In the genomic region with DNA sequence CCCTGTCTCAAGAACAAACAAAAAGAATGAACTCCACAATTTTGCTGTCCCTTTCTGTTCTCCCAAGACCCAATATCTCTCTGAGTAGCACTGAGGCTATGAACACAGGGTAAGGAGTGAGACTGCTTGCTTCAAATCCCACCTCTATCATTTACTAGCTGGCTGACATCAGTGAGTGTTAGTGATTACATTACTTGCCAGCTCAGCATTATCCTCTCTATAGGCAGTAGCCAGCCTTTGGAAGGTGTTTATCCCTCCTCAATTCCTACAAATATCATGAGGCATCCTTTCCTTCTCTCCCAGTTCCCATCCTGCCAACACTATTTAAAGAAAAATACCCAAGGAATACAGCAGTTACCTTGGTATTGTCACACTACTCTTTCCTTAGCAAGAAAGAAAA, we compare ENCODE assay signal across 1 cellular context.
TF ChIP-seq lines count a peak whose summit lies in the region.

No MANE protein-coding gene starts in this region.

TF ChIP-seq in GM12878, 131 proteins besides CTCF, POLR2A, EP300 and RAD21:
- no peak for TF ChIP-seq MEF2A (IDR thresholded peaks at IDR 0.05; ENCODE audit: insufficient read depth, low read depth, low read length)
- TF ChIP-seq SIX5 (IDR thresholded peaks at IDR 0.05; ENCODE audit: low read depth, low read length, severe bottlenecking): no peak
- no peak for TF ChIP-seq ZSCAN29 (IDR thresholded peaks at IDR 0.05)
- TF ChIP-seq, protein P1, sequence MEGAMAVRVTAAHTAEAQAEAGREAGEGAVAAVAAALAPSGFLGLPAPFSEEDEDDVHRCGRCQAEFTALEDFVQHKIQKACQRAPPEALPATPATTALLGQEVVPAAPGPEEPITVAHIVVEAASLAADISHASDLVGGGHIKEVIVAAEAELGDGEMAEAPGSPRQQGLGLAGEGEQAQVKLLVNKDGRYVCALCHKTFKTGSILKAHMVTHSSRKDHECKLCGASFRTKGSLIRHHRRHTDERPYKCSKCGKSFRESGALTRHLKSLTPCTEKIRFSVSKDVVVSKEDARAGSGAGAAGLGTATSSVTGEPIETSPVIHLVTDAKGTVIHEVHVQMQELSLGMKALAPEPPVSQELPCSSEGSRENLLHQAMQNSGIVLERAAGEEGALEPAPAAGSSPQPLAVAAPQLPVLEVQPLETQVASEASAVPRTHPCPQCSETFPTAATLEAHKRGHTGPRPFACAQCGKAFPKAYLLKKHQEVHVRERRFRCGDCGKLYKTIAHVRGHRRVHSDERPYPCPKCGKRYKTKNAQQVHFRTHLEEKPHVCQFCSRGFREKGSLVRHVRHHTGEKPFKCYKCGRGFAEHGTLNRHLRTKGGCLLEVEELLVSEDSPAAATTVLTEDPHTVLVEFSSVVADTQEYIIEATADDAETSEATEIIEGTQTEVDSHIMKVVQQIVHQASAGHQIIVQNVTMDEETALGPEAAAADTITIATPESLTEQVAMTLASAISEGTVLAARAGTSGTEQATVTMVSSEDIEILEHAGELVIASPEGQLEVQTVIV (IDR thresholded peaks at IDR 0.05; ENCODE audit: borderline replicate concordance, partially characterized antibody): no peak
- no peak for TF ChIP-seq KDM1A (IDR thresholded peaks at IDR 0.05; ENCODE audit: borderline replicate concordance)
- no peak for TF ChIP-seq RELA (IDR thresholded peaks at IDR 0.05; ENCODE audit: borderline replicate concordance, partially characterized antibody)
- TF ChIP-seq MXI1 (IDR thresholded peaks at IDR 0.05; ENCODE audit: low read depth, low read length): no peak
- TF ChIP-seq SRF (IDR thresholded peaks at IDR 0.05; ENCODE audit: low read depth in 2 of 2, low read length in 2 of 2): no peak
- no peak for TF ChIP-seq SMAD5 (IDR thresholded peaks at IDR 0.05; ENCODE audit: low read depth)
- TF ChIP-seq, protein P2, sequence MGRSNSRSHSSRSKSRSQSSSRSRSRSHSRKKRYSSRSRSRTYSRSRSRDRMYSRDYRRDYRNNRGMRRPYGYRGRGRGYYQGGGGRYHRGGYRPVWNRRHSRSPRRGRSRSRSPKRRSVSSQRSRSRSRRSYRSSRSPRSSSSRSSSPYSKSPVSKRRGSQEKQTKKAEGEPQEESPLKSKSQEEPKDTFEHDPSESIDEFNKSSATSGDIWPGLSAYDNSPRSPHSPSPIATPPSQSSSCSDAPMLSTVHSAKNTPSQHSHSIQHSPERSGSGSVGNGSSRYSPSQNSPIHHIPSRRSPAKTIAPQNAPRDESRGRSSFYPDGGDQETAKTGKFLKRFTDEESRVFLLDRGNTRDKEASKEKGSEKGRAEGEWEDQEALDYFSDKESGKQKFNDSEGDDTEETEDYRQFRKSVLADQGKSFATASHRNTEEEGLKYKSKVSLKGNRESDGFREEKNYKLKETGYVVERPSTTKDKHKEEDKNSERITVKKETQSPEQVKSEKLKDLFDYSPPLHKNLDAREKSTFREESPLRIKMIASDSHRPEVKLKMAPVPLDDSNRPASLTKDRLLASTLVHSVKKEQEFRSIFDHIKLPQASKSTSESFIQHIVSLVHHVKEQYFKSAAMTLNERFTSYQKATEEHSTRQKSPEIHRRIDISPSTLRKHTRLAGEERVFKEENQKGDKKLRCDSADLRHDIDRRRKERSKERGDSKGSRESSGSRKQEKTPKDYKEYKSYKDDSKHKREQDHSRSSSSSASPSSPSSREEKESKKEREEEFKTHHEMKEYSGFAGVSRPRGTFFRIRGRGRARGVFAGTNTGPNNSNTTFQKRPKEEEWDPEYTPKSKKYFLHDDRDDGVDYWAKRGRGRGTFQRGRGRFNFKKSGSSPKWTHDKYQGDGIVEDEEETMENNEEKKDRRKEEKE (IDR thresholded peaks at IDR 0.05): no peak
- no peak for TF ChIP-seq ASH2L (IDR thresholded peaks at IDR 0.05; ENCODE audit: borderline replicate concordance, low read depth)
- no peak for TF ChIP-seq ZBED1 (IDR thresholded peaks at IDR 0.05; ENCODE audit: borderline replicate concordance)
- TF ChIP-seq, protein P3, sequence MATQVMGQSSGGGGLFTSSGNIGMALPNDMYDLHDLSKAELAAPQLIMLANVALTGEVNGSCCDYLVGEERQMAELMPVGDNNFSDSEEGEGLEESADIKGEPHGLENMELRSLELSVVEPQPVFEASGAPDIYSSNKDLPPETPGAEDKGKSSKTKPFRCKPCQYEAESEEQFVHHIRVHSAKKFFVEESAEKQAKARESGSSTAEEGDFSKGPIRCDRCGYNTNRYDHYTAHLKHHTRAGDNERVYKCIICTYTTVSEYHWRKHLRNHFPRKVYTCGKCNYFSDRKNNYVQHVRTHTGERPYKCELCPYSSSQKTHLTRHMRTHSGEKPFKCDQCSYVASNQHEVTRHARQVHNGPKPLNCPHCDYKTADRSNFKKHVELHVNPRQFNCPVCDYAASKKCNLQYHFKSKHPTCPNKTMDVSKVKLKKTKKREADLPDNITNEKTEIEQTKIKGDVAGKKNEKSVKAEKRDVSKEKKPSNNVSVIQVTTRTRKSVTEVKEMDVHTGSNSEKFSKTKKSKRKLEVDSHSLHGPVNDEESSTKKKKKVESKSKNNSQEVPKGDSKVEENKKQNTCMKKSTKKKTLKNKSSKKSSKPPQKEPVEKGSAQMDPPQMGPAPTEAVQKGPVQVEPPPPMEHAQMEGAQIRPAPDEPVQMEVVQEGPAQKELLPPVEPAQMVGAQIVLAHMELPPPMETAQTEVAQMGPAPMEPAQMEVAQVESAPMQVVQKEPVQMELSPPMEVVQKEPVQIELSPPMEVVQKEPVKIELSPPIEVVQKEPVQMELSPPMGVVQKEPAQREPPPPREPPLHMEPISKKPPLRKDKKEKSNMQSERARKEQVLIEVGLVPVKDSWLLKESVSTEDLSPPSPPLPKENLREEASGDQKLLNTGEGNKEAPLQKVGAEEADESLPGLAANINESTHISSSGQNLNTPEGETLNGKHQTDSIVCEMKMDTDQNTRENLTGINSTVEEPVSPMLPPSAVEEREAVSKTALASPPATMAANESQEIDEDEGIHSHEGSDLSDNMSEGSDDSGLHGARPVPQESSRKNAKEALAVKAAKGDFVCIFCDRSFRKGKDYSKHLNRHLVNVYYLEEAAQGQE (IDR thresholded peaks at IDR 0.05; ENCODE audit: low read depth, low read length): no peak
- no peak for TF ChIP-seq LARP7 (IDR thresholded peaks at IDR 0.05)
